In genomic region chr13:49443327-49443688, GRCh38 we compare ENCODE assay signal across 8 cellular contexts. TPM values are rescaled to one million over a fixed set of nuclear protein-coding genes. Genes with fewer than 3 reads are reported as not detected.
DNase-seq lines count a peak whose midpoint lies in the region; ATAC-seq and TF ChIP-seq lines count a peak whose summit lies in the region.

No MANE protein-coding gene starts in this region.

- H3K4me3 ChIP-seq in cardiac fibroblast (replicated peaks in 1 of 2; ENCODE audit: low read depth in 2 of 2, low read length in 2 of 2), result peak overlapping the region; percentile 67 to 90
- H3K4me3 ChIP-seq in left lung, result peak overlapping the region; percentile 33 to 71
- peak overlapping the region; percentile 77 to 91 for H3K4me3 ChIP-seq in testis

- H3K4me1 Mint-ChIP-seq in activated T-cell treated with anti-CD3 and anti-CD28 coated beads, Interleukin-2, amount 50 U/mL, for 4 hours (ENCODE audit: low read depth), result peaks cover 48% of the 10 kb centered on the region

- peak overlapping the region; percentile 94 to 97 for H3K27ac ChIP-seq in left lung
- peak overlapping the region; percentile 97 to 98 for H3K27ac ChIP-seq in testis

- H3K27me3 ChIP-seq in left lung (no peaks in the 10 kb centered on the region), testis (no peaks in the 10 kb centered on the region)

- DNase-seq in activated T-cell treated with anti-CD3 and anti-CD28 coated beads, Interleukin-2, amount 50 U/mL, for 4 hours, result no peak
- DNase-seq in activated T-cell treated with anti-CD3 and anti-CD28 coated beads, Interleukin-2, amount 50 U/mL, for 48 hours, result no peak
- peak; percentile 71 for DNase-seq in NCI-H748 (lab: John Stamatoyannopoulos, UW; ENCODE audit: unreplicated experiment)
- DNase-seq in cardiac fibroblast (ENCODE audit: low read depth in 2 of 2), result peak; percentile 40 to 51
- DNase-seq in left lung, result no peak
- DNase-seq in testis, result no peak

- H3K36me3 ChIP-seq in left lung, result no peaks in the 10 kb centered on the region
- no peaks in the 10 kb centered on the region for H3K36me3 ChIP-seq in testis (ENCODE audit: low read depth, missing control alignments)

- peaks cover 3% of the 10 kb centered on the region for H3K36me3 Mint-ChIP-seq in activated T-cell treated with anti-CD3 and anti-CD28 coated beads, Interleukin-2, amount 50 U/mL, for 4 hours (ENCODE audit: insufficient read depth)

- H3K4me1 ChIP-seq in left lung, result peaks cover 0 to 32% of the 10 kb centered on the region in 2 donors
- H3K4me1 ChIP-seq in testis, result peaks cover 9% of the 10 kb centered on the region

- H3K9me3 Mint-ChIP-seq in activated T-cell treated with anti-CD3 and anti-CD28 coated beads, Interleukin-2, amount 50 U/mL, for 4 hours, result no peaks in the 10 kb centered on the region

- H3K27me3 Mint-ChIP-seq in activated T-cell treated with anti-CD3 and anti-CD28 coated beads, Interleukin-2, amount 50 U/mL, for 4 hours (ENCODE audit: low read depth), result no peaks in the 10 kb centered on the region

- TF ChIP-seq CTCF in cardiac fibroblast (IDR thresholded peaks at IDR 0.05; ENCODE audit: low read depth, low read length) (no peak), left lung (IDR thresholded peaks at IDR 0.05) (no peak), testis (IDR thresholded peaks at IDR 0.05) (no peak)

- no peak for ATAC-seq in activated T-cell treated with anti-CD3 and anti-CD28 coated beads, Interleukin-2, amount 50 U/mL, for 4 hours
- ATAC-seq in left lung (peak; percentile 4), HG02678 (IDR thresholded peaks at IDR 0.05; ENCODE audit: unreplicated experiment) (no peak), GM18909 (IDR thresholded peaks at IDR 0.05; ENCODE audit: poor library complexity, unreplicated experiment) (no peak)

- TF ChIP-seq POLR2A in testis (IDR thresholded peaks at IDR 0.05), result no peak

- WGBS in testis, 2 donors, result 3% methylated on average over 9 of the region's 9 CpGs

- H3K9me3 ChIP-seq in left lung (no peaks in the 10 kb centered on the region), testis (no peaks in the 10 kb centered on the region)

- H3K4me3 Mint-ChIP-seq in activated T-cell treated with anti-CD3 and anti-CD28 coated beads, Interleukin-2, amount 50 U/mL, for 4 hours, result peak overlapping the region; percentile 91

- intact Hi-C loops in left lung (cut with DNase I) (no loop called here), testis (cut with DNase I; ENCODE audit: low total_unique reads) (no loop called here)

RNA-seq across cellular contexts. Expression of gene CAB39L, which starts 0.6 kb away (rescaled TPM):
- total RNA-seq in activated T-cell treated with anti-CD3 and anti-CD28 coated beads, Interleukin-2, amount 50 U/mL, for 4 hours, result 1 to 10 TPM; 3.0 to 3.3 (median 3.2) TPM
- 10 to 100 TPM in 1 of 2 donors, 1 to 10 TPM in 1; 8.6 to 12.8 TPM for total RNA-seq in left lung
- total RNA-seq in testis, result 10 to 100 TPM; 23.2 to 26.0 TPM
- 46.9 TPM for polyA plus RNA-seq in testis (ENCODE audit: insufficient read depth, low read depth, low replicate concordance)

RNA-seq across cellular contexts. Expression of gene SETDB2, which starts 0.8 kb away (rescaled TPM):
- 10 to 100 TPM in 1 of 3 donors, 1 to 10 TPM in 2; 7.8 to 10.0 (median 9.6) TPM for total RNA-seq in activated T-cell treated with anti-CD3 and anti-CD28 coated beads, Interleukin-2, amount 50 U/mL, for 4 hours
- total RNA-seq in left lung, result 10 to 100 TPM; 11.4 to 14.0 TPM
- 10 to 100 TPM; 29.3 to 33.7 TPM for total RNA-seq in testis
- 19.0 TPM for polyA plus RNA-seq in testis (ENCODE audit: insufficient read depth, low read depth, low replicate concordance)

RNA-seq across cellular contexts. Expression of gene PHF11, which starts 52.4 kb away (rescaled TPM):
- 10 to 100 TPM; 35.6 to 50.5 (median 36.6) TPM for total RNA-seq in activated T-cell treated with anti-CD3 and anti-CD28 coated beads, Interleukin-2, amount 50 U/mL, for 4 hours
- total RNA-seq in left lung (10 to 100 TPM; 42.9 to 55.5 TPM), testis (10 to 100 TPM; 20.7 to 21.4 TPM)
- polyA plus RNA-seq in testis (ENCODE audit: insufficient read depth, low read depth, low replicate concordance), result 41.2 TPM

Comparison
In these comparisons a context has a peak if more than half of its experiments do, and no peak if none do; other contexts are left out.
1. DNase-seq: peak in NCI-H748 (single experiment) and cardiac fibroblast (2 of 2); none in activated T-cell treated with anti-CD3 and anti-CD28 coated beads, Interleukin-2, amount 50 U/mL, for 4 hours (single experiment), activated T-cell treated with anti-CD3 and anti-CD28 coated beads, Interleukin-2, amount 50 U/mL, for 48 hours (0 of 2), left lung (0 of 2) and testis (single experiment).
2. Peak in every context shown above with its lines, with median percentiles within 50 percentile points of each other: H3K4me3 ChIP-seq.